In genomic region chrX:122565952-122566351, GRCh38 we compare ENCODE assay signal across 10 cellular contexts.
DNase-seq lines count a peak whose midpoint lies in the region; ATAC-seq, FAIRE-seq and TF ChIP-seq lines count a peak whose summit lies in the region.
"Had no signal": no experiment of that assay in that cellular context is flagged by ENCODE, and none has a peak within 500 bp of the region (broad histone marks: within the 10 kb centered on the region; RNA-seq: fewer than 3 reads in every experiment).

No MANE protein-coding gene starts in this region.

- H3K4me1 ChIP-seq in gastroesophageal sphincter: no peaks in the 10 kb centered on the region

- H3K36me3 ChIP-seq in gastroesophageal sphincter: no peaks in the 10 kb centered on the region

- TF ChIP-seq POLR2A in H54 (IDR thresholded peaks at IDR 0.05; ENCODE audit: low read depth, low read length) (no peak), gastroesophageal sphincter (IDR thresholded peaks at IDR 0.05) (no peak)

- no peak for FAIRE-seq in H54 (lab: Jason Lieb, UNC)

- H3K9me3 ChIP-seq in gastroesophageal sphincter: no peaks in the 10 kb centered on the region

- no peaks in the 10 kb centered on the region for H3K27me3 ChIP-seq in gastroesophageal sphincter

- peak; percentile 57 for ATAC-seq in gastroesophageal sphincter

- no peak for TF ChIP-seq CTCF in gastroesophageal sphincter (IDR thresholded peaks at IDR 0.05)

- H3K27ac ChIP-seq in gastroesophageal sphincter: no peak overlapping the region

- no peak for TF ChIP-seq EP300 in gastroesophageal sphincter (IDR thresholded peaks at IDR 0.05)

- peak; percentile 9 for DNase-seq in H54 (ENCODE audit: insufficient read length, low spot score)
- DNase-seq in T1000 (lab: John Stamatoyannopoulos, UW): peak; percentile 54
- peak; percentile 10 for DNase-seq in smooth muscle cell of the brain vasculature (ENCODE audit: low read depth, low spot score)
- DNase-seq in HK-2 (ENCODE audit: unreplicated experiment): no peak
- DNase-seq in NCI-H82 (lab: John Stamatoyannopoulos, UW): no peak
- no peak for DNase-seq in NCI-H187 (lab: John Stamatoyannopoulos, UW)
- DNase-seq: activated T-cell treated with anti-CD3 and anti-CD28 coated beads, Interleukin-2, amount 50 U/mL, for 1 hour; immature natural killer cell; posterior cingulate gyrus had no signal

- no peak overlapping the region for H3K4me3 ChIP-seq in gastroesophageal sphincter

- 0 to 40% methylated on average over 1 of the region's 1 CpG for WGBS in gastroesophageal sphincter (ENCODE audit: low coverage in 1 of 2), 2 donors

Comparison
In these comparisons a context has a peak if more than half of its experiments do, and no peak if none do; other contexts are left out.
1. DNase-seq: peak in H54 (single experiment), T1000 (single experiment) and smooth muscle cell of the brain vasculature (single experiment); none in HK-2 (single experiment), NCI-H82 (single experiment) and NCI-H187 (0 of 2).